1 cellular context compared by ENCODE assay signal in genomic region chrX:66635360-66635759, GRCh38.
TF ChIP-seq lines count a peak whose summit lies in the region.

No MANE protein-coding gene starts in this region.

TF ChIP-seq in WTC11, 78 proteins besides CTCF, POLR2A, EP300 and RAD21 (continued from another document):
- TF ChIP-seq, protein P1, sequence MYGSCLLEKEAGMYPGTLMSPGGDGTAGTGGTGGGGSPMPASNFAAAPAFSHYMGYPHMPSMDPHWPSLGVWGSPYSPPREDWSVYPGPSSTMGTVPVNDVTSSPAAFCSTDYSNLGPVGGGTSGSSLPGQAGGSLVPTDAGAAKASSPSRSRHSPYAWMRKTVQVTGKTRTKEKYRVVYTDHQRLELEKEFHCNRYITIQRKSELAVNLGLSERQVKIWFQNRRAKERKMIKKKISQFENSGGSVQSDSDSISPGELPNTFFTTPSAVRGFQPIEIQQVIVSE (CRISPR knock-in tag; IDR thresholded peaks at IDR 0.05; ENCODE audit: borderline replicate concordance): no peak
- TF ChIP-seq ZNF263 (CRISPR knock-in tag; IDR thresholded peaks at IDR 0.05; ENCODE audit: low read depth) (no peak), HMGA2 (CRISPR knock-in tag; IDR thresholded peaks at IDR 0.05) (no peak), ZNF138 (CRISPR knock-in tag; conservative IDR thresholded peaks at IDR 0.05) (no peak), NFYB (CRISPR knock-in tag; conservative IDR thresholded peaks at IDR 0.05; ENCODE audit: low read depth) (no peak)
